ENCODE assay signal across 2 cellular contexts in genomic region chr11:60451185-60451584, GRCh38. TPM values are rescaled to one million over a fixed set of nuclear protein-coding genes. Genes with fewer than 3 reads are reported as not detected.
"Had no signal": no experiment of that assay in that cellular context is flagged by ENCODE, and none has a peak within 500 bp of the region (broad histone marks: within the 10 kb centered on the region; RNA-seq: fewer than 3 reads in every experiment).

No MANE protein-coding gene starts in this region.

RNA-seq across cellular contexts. Expression of gene MS4A1, which starts 4.5 kb away (rescaled TPM):
- total RNA-seq: G401 had no signal

RNA-seq across cellular contexts. Expression of gene MS4A5, which starts 21.8 kb away (rescaled TPM):
- total RNA-seq: G401, GM12878 had no signal
- polyA plus RNA-seq: GM12878 had no signal

RNA-seq across cellular contexts. Expression of gene MS4A12, which starts 41.4 kb away (rescaled TPM):
- total RNA-seq: G401, GM12878 had no signal

RNA-seq across cellular contexts. Expression of gene MS4A14, which starts 54.9 kb away (rescaled TPM):
- total RNA-seq: G401 had no signal
